ENCODE assay signal across 20 cellular contexts in the genomic region with DNA sequence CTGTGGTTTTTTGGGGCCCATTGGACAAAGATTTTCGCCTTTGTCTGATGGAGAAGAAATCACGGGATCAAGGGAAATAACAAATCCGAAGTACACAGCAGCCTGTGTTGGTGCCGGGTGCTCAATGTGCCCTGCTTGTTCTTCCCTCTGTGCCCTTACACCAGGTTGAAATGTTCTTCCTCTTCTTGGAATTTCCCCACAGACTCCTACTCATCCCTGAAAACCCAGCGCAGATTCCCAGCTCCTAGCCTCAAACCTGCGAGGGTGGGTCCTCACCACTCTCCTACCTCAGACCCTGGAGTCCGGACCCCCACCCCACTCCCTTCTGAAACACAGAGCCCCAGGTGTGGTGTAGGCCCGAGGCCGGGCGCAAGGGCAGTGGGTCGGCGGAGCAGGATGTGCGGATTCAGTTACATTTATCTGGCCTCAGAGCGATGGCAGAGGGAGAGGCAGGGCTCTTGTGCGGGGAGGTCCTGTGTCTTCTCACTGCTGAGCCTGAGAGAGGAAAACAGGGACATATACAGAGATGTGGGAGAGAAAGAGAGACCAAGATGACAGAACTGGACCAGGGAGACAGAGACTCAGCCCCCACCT. TPM values are rescaled to one million over a fixed set of nuclear protein-coding genes. Genes with fewer than 3 reads are reported as not detected.
A peak's percentile ranks its signal among the peaks of the same experiment; 100 is the strongest.
DNase-seq lines count a peak whose midpoint lies in the region; ATAC-seq and TF ChIP-seq lines count a peak whose summit lies in the region.
"Had no signal": no experiment of that assay in that cellular context is flagged by ENCODE, and none has a peak within 500 bp of the region (broad histone marks: within the 10 kb centered on the region; RNA-seq: fewer than 3 reads in every experiment).

No MANE protein-coding gene starts in this region.

- intact Hi-C loops in left lung (cut with DNase I): loop anchor here in 1 of 2 donors (10.0 kb wide), 1 partner anchor 421 kb away; a partner anchor contains a TSS
- intact Hi-C loops in A673 (cut with micrococcal nuclease; ENCODE audit: unreplicated experiment): no loop called here

- no peaks in the 10 kb centered on the region for H3K36me3 Mint-ChIP-seq in activated naive CD8-positive, alpha-beta T cell treated with anti-CD3 and anti-CD28 coated beads, Interleukin-2, amount 10 ng/mL, durations not matched to agents 7 days and 5 days
- no peaks in the 10 kb centered on the region for H3K36me3 Mint-ChIP-seq in activated naive CD8-positive, alpha-beta T cell treated with anti-CD3 and anti-CD28 coated beads for 36 hours
- H3K36me3 Mint-ChIP-seq in chondrocyte (ENCODE audit: low read depth): no peaks in the 10 kb centered on the region
- H3K36me3 Mint-ChIP-seq in nephron progenitor cell (ENCODE audit: low read depth): no peaks in the 10 kb centered on the region
- H3K36me3 Mint-ChIP-seq in mesothelial cell of epicardium: no peaks in the 10 kb centered on the region
- H3K36me3 Mint-ChIP-seq: CD4-positive, CD25-positive, alpha-beta regulatory T cell; CD8-positive, alpha-beta T cell had no signal

- H3K9me3 ChIP-seq in left lung (no peaks in the 10 kb centered on the region), A673 (ENCODE audit: low read depth, low read length, poor library complexity, severe bottlenecking) (no peaks in the 10 kb centered on the region)
- H3K9me3 ChIP-seq: BLaER1, Caco-2 had no signal

- no peak overlapping the region for H3K27ac Mint-ChIP-seq in activated naive CD8-positive, alpha-beta T cell treated with anti-CD3 and anti-CD28 coated beads, Interleukin-2, amount 10 ng/mL, durations not matched to agents 7 days and 5 days
- no peak overlapping the region for H3K27ac Mint-ChIP-seq in activated naive CD8-positive, alpha-beta T cell treated with anti-CD3 and anti-CD28 coated beads for 36 hours
- H3K27ac Mint-ChIP-seq in chondrocyte (ENCODE audit: unreplicated experiment) (peak overlapping the region; percentile 56), nephron progenitor cell (peak overlapping the region; percentile 83), mesothelial cell of epicardium (no peak overlapping the region)
- H3K27ac Mint-ChIP-seq: B cell; CD4-positive, CD25-positive, alpha-beta regulatory T cell; CD8-positive, alpha-beta T cell had no signal

- TF ChIP-seq CTCF in chondrocyte (IDR thresholded peaks at IDR 0.05): no peak
- TF ChIP-seq CTCF in nephron progenitor cell (IDR thresholded peaks at IDR 0.05): no peak
- TF ChIP-seq CTCF in mesothelial cell of epicardium (IDR thresholded peaks at IDR 0.05; ENCODE audit: unreplicated experiment): no peak
- TF ChIP-seq CTCF in left lung (IDR thresholded peaks at IDR 0.05): no peak
- no peak for TF ChIP-seq CTCF in A673 (conservative IDR thresholded peaks at IDR 0.05; ENCODE audit: low read depth, low read length)

- peak; percentile 17 for ATAC-seq in activated naive CD8-positive, alpha-beta T cell treated with anti-CD3 and anti-CD28 coated beads, Interleukin-2, amount 10 ng/mL, durations not matched to agents 7 days and 5 days (ENCODE audit: low read depth)
- no peak for ATAC-seq in left lung
- ATAC-seq: CD8-positive, alpha-beta T cell had no signal

- DNase-seq in activated naive CD8-positive, alpha-beta T cell treated with anti-CD3 and anti-CD28 coated beads, Interleukin-2, amount 10 ng/mL, durations not matched to agents 7 days and 5 days: no peak
- no peak for DNase-seq in activated naive CD8-positive, alpha-beta T cell treated with anti-CD3 and anti-CD28 coated beads for 36 hours
- DNase-seq in chondrocyte (ENCODE audit: low spot score): no peak
- DNase-seq in nephron progenitor cell: no peak
- DNase-seq in mesothelial cell of epicardium (ENCODE audit: low spot score in 2 of 2, unreplicated experiment in 2 of 2): no peak
- DNase-seq in left lung: no peak
- DNase-seq in A673 (ENCODE audit: low spot score): no peak
- DNase-seq: Caco-2; CD4-positive, CD25-positive, alpha-beta regulatory T cell; CD8-positive, alpha-beta T cell; DMS153; DND-41; GM23248; HCEC 1CT had no signal

- H3K4me3 Mint-ChIP-seq in activated naive CD8-positive, alpha-beta T cell treated with anti-CD3 and anti-CD28 coated beads, Interleukin-2, amount 10 ng/mL, durations not matched to agents 7 days and 5 days: no peak overlapping the region
- no peak overlapping the region for H3K4me3 Mint-ChIP-seq in activated naive CD8-positive, alpha-beta T cell treated with anti-CD3 and anti-CD28 coated beads for 36 hours
- H3K4me3 Mint-ChIP-seq in chondrocyte (ENCODE audit: unreplicated experiment) (no peak overlapping the region), nephron progenitor cell (no peak overlapping the region), mesothelial cell of epicardium (no peak overlapping the region)
- H3K4me3 Mint-ChIP-seq: B cell; CD4-positive, CD25-positive, alpha-beta regulatory T cell; CD8-positive, alpha-beta T cell had no signal

- H3K27ac ChIP-seq in left lung (no peak overlapping the region), A673 (ENCODE audit: low read depth, low read length, poor library complexity, severe bottlenecking) (no peak overlapping the region)
- H3K27ac ChIP-seq: BLaER1, C4-2B, GM23248 had no signal

- POLR2A ChIA-PET in activated naive CD8-positive, alpha-beta T cell treated with anti-CD3 and anti-CD28 coated beads, Interleukin-2, amount 10 ng/mL, durations not matched to agents 7 days and 5 days (lab: Charles Lee): no interaction called here
- POLR2A ChIA-PET in A673 (lab: Charles Lee; ENCODE audit: low non-redundant PET): no interaction called here

- H3K27me3 Mint-ChIP-seq in activated naive CD8-positive, alpha-beta T cell treated with anti-CD3 and anti-CD28 coated beads, Interleukin-2, amount 10 ng/mL, durations not matched to agents 7 days and 5 days: peaks cover 6% of the 10 kb centered on the region
- peaks cover 31% of the 10 kb centered on the region for H3K27me3 Mint-ChIP-seq in activated naive CD8-positive, alpha-beta T cell treated with anti-CD3 and anti-CD28 coated beads for 36 hours
- peaks cover 17% of the 10 kb centered on the region for H3K27me3 Mint-ChIP-seq in chondrocyte (ENCODE audit: low read depth)
- peaks cover 26% of the 10 kb centered on the region for H3K27me3 Mint-ChIP-seq in nephron progenitor cell (ENCODE audit: low read depth, poor library complexity)
- peaks cover 34% of the 10 kb centered on the region for H3K27me3 Mint-ChIP-seq in mesothelial cell of epicardium (ENCODE audit: low read depth)

- CTCF ChIA-PET in A673 (lab: Charles Lee): no interaction called here

- H3K27me3 ChIP-seq in left lung (peaks cover 0 to 30% of the 10 kb centered on the region in 2 donors), A673 (replicated peaks; ENCODE audit: insufficient read depth, low read depth, low read length, poor library complexity) (no peaks in the 10 kb centered on the region)

- no peaks in the 10 kb centered on the region for H3K9me3 Mint-ChIP-seq in activated naive CD8-positive, alpha-beta T cell treated with anti-CD3 and anti-CD28 coated beads, Interleukin-2, amount 10 ng/mL, durations not matched to agents 7 days and 5 days
- H3K9me3 Mint-ChIP-seq in activated naive CD8-positive, alpha-beta T cell treated with anti-CD3 and anti-CD28 coated beads for 36 hours: no peaks in the 10 kb centered on the region
- H3K9me3 Mint-ChIP-seq in chondrocyte (ENCODE audit: low read depth): no peaks in the 10 kb centered on the region
- no peaks in the 10 kb centered on the region for H3K9me3 Mint-ChIP-seq in nephron progenitor cell
- no peaks in the 10 kb centered on the region for H3K9me3 Mint-ChIP-seq in mesothelial cell of epicardium
- H3K9me3 Mint-ChIP-seq: CD8-positive, alpha-beta T cell had no signal

- no peak overlapping the region for H3K4me3 ChIP-seq in left lung
- H3K4me3 ChIP-seq in A673 (ENCODE audit: low read depth, low read length, poor library complexity, severe bottlenecking): no peak overlapping the region
- H3K4me3 ChIP-seq: BLaER1, GM23248 had no signal

- H3K4me1 ChIP-seq in left lung (peaks cover 0 to 8% of the 10 kb centered on the region in 2 donors), A673 (ENCODE audit: insufficient read depth, low read length, poor library complexity, severe bottlenecking) (peaks cover 5% of the 10 kb centered on the region)
- H3K4me1 ChIP-seq: Caco-2 had no signal

- H3K4me1 Mint-ChIP-seq in activated naive CD8-positive, alpha-beta T cell treated with anti-CD3 and anti-CD28 coated beads, Interleukin-2, amount 10 ng/mL, durations not matched to agents 7 days and 5 days: no peaks in the 10 kb centered on the region
- H3K4me1 Mint-ChIP-seq in activated naive CD8-positive, alpha-beta T cell treated with anti-CD3 and anti-CD28 coated beads for 36 hours: no peaks in the 10 kb centered on the region
- H3K4me1 Mint-ChIP-seq in chondrocyte (ENCODE audit: low read depth) (peaks cover 6% of the 10 kb centered on the region), nephron progenitor cell (peaks cover 39% of the 10 kb centered on the region), mesothelial cell of epicardium (peaks cover 3% of the 10 kb centered on the region)

- H3K36me3 ChIP-seq in left lung: no peaks in the 10 kb centered on the region
- no peaks in the 10 kb centered on the region for H3K36me3 ChIP-seq in A673 (ENCODE audit: insufficient read depth, low read length, poor library complexity, severe bottlenecking)
- H3K36me3 ChIP-seq: BLaER1 had no signal

- BruUV-seq in A673 (replicated peaks; lab: Mats Ljungman, UMichigan): no TSS peak

RNA-seq across cellular contexts. Expression of a gene that starts 4.8 kb away (rescaled TPM):
- not detected for total RNA-seq in activated naive CD8-positive, alpha-beta T cell treated with anti-CD3 and anti-CD28 coated beads, Interleukin-2, amount 10 ng/mL, durations not matched to agents 7 days and 5 days
- not detected for total RNA-seq in activated naive CD8-positive, alpha-beta T cell treated with anti-CD3 and anti-CD28 coated beads for 36 hours
- total RNA-seq in chondrocyte (not detected in 3 replicates), mesothelial cell of epicardium (not detected in 3 replicates), left lung (not detected), A673 (2021) (not detected in 2 replicates)
- total RNA-seq: A172; B cell; Caco-2; CD4-positive, CD25-positive, alpha-beta regulatory T cell; CD8-positive, alpha-beta T cell; GM23248; H1; H7 had no signal

RNA-seq across cellular contexts. Expression of a gene that starts 15.2 kb away (rescaled TPM):
- not detected for total RNA-seq in activated naive CD8-positive, alpha-beta T cell treated with anti-CD3 and anti-CD28 coated beads, Interleukin-2, amount 10 ng/mL, durations not matched to agents 7 days and 5 days
- total RNA-seq in activated naive CD8-positive, alpha-beta T cell treated with anti-CD3 and anti-CD28 coated beads for 36 hours: not detected
- total RNA-seq in chondrocyte (not detected in 3 replicates), mesothelial cell of epicardium (not detected in 3 replicates), left lung (not detected), A673 (2021) (not detected in 2 replicates)
- total RNA-seq: A172; B cell; Caco-2; CD4-positive, CD25-positive, alpha-beta regulatory T cell; CD8-positive, alpha-beta T cell; GM23248; H1; H7 had no signal

RNA-seq across cellular contexts. Expression of a gene that starts 38.2 kb away (rescaled TPM):
- total RNA-seq in activated naive CD8-positive, alpha-beta T cell treated with anti-CD3 and anti-CD28 coated beads, Interleukin-2, amount 10 ng/mL, durations not matched to agents 7 days and 5 days: 1 to 10 TPM; 1.4 to 2.7 TPM
- total RNA-seq in activated naive CD8-positive, alpha-beta T cell treated with anti-CD3 and anti-CD28 coated beads for 36 hours: 1 to 10 TPM in 1 of 2 experiments, under 1 TPM in 1; 0.60 to 1.1 TPM
- total RNA-seq in chondrocyte (not detected in 3 replicates), mesothelial cell of epicardium (0.27 to 0.40 TPM in 2 of 3 replicates, not detected in the other), left lung (under 1 TPM; 0.41 to 0.76 TPM), A673 (2021) (0.68 TPM in 1 of 2 replicates, not detected in the other)
- total RNA-seq: A172; CD8-positive, alpha-beta T cell; GM23248; H7 had no signal

RNA-seq across cellular contexts. Expression of a gene that starts 47.9 kb away (rescaled TPM):
- not detected for total RNA-seq in activated naive CD8-positive, alpha-beta T cell treated with anti-CD3 and anti-CD28 coated beads, Interleukin-2, amount 10 ng/mL, durations not matched to agents 7 days and 5 days
- total RNA-seq in activated naive CD8-positive, alpha-beta T cell treated with anti-CD3 and anti-CD28 coated beads for 36 hours: not detected
- total RNA-seq in chondrocyte (not detected in 3 replicates), mesothelial cell of epicardium (not detected in 3 replicates), left lung (not detected), A673 (2021) (not detected in 2 replicates)
- total RNA-seq: A172; B cell; Caco-2; CD4-positive, CD25-positive, alpha-beta regulatory T cell; CD8-positive, alpha-beta T cell; GM23248; H1; H7 had no signal

Comparison
In these comparisons a context has a peak if more than half of its experiments do, and no peak if none do; other contexts are left out.
1. H3K27ac Mint-ChIP-seq: peak in chondrocyte (single experiment) and nephron progenitor cell (single experiment); none in activated naive CD8-positive, alpha-beta T cell treated with anti-CD3 and anti-CD28 coated beads, Interleukin-2, amount 10 ng/mL, durations not matched to agents 7 days and 5 days (single experiment), activated naive CD8-positive, alpha-beta T cell treated with anti-CD3 and anti-CD28 coated beads for 36 hours (single experiment) and mesothelial cell of epicardium (single experiment).